ENCODE assay signal across 1 cellular context in the genomic region with DNA sequence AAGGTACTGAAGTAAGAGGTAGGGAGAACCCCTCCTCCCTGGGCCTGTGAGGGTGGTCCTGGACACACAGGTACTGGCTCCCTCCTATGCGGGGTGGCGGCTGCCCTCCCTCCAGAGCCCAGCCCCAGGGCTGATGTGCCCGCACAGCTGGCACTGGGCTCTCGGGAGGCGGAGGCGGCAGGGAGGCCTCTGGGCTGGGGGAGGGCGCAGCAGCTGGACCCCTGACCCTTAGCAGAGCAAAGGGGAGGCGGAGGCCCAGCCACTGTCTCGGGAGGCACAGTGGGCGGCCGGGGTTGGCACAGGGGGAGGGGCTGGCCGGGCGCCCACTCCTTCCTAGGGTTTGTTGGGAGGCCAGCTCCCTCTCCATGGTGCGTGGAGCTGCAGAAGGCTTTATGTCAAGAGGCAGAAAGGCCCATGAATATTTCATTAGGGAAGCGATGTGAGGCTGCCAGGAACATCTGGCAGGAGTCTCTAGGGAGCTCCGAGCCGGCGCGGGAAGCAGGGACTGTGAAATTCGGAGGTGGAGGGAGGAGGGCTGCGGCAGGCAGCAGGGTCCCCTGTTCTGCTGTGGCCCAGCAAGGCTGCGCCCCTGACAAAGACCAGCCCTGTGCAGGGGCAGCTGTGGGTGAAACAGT.
A peak's percentile ranks its signal among the peaks of the same experiment; 100 is the strongest.
TF ChIP-seq lines count a peak whose summit lies in the region.

No MANE protein-coding gene starts in this region.

TF ChIP-seq in HepG2, 621 proteins besides CTCF, POLR2A, EP300 and RAD21 (continued from another document):
- peak; percentile 26 for TF ChIP-seq AGO2 (optimal IDR thresholded peaks at IDR 0.05; ENCODE audit: low read depth, low read length)
- TF ChIP-seq KDM4B (CRISPR knock-in tag; IDR thresholded peaks at IDR 0.05) = no peak
